1 cellular context compared by ENCODE assay signal in the genomic region with DNA sequence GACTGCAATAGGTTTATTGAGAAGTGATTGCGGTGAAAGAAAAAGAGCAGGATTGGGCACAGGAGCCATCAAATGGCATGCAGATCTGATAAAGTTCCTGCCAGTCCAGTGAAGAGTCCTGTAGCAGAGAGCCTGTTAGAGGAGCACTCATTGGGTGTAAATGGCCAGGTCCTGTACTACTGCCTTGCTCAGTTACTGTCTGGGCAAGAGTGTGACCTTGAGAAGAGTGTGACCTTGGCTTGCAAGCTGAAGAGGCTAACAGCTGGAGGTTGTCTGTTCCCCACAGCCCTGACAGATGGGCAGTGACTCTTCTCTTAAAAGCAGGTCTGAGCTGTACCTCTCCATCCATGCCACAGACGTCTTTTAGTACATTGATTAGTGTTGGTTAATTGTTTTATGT.
TF ChIP-seq lines count a peak whose summit lies in the region.

No MANE protein-coding gene starts in this region.

TF ChIP-seq in HCT116, 20 proteins besides CTCF, POLR2A, EP300 and RAD21 (continued from another document):
- TF ChIP-seq, protein P1, sequence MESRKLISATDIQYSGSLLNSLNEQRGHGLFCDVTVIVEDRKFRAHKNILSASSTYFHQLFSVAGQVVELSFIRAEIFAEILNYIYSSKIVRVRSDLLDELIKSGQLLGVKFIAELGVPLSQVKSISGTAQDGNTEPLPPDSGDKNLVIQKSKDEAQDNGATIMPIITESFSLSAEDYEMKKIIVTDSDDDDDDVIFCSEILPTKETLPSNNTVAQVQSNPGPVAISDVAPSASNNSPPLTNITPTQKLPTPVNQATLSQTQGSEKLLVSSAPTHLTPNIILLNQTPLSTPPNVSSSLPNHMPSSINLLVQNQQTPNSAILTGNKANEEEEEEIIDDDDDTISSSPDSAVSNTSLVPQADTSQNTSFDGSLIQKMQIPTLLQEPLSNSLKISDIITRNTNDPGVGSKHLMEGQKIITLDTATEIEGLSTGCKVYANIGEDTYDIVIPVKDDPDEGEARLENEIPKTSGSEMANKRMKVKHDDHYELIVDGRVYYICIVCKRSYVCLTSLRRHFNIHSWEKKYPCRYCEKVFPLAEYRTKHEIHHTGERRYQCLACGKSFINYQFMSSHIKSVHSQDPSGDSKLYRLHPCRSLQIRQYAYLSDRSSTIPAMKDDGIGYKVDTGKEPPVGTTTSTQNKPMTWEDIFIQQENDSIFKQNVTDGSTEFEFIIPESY (IDR thresholded peaks at IDR 0.05; ENCODE audit: extremely low read depth, insufficient replicate concordance, low read length): no peak
